Comparison of ENCODE assay signal across 22 cellular contexts in the genomic region with DNA sequence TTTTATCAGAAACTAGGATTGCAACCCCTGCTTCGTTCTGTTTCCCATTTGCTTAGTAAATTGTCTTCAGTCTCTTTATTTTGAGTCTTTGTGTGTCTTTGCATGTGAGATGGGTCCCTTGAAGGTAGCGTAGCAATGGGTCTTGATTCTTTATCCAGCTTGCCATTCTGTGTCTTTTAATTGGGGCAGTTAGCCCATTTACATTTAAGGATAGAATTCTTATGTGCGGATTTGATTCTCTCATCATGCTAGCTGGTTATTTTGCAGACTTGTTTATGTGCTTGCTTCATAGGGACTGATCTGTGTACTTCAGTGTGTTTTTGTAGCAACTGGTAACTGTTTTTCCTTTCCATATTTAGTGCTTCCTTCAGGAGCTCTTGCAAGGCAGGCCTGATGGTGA.
"Had no signal": no experiment of that assay in that cellular context is flagged by ENCODE, and none has a peak within 500 bp of the region (broad histone marks: within the 10 kb centered on the region; RNA-seq: fewer than 3 reads in every experiment).

No MANE protein-coding gene starts in this region.

- H3K27ac Mint-ChIP-seq: nephron had no signal

- H3K4me3 Mint-ChIP-seq: nephron had no signal

- ATAC-seq: esophagus mucosa, heart left ventricle, left colon, left ventricle myocardium superior, psoas muscle, sciatic nerve had no signal

- DNase-seq: effector memory CD4-positive, alpha-beta T cell; heart left ventricle; hippocampal formation; left colon; left ventricle myocardium superior; mesendoderm; psoas muscle; retina; spleen; stimulated activated CD4-positive, alpha-beta T cell treated with anti-CD3 and anti-CD28 coated beads, Interleukin-15, amount 100 ng/mL, for 24 hours; stimulated activated CD4-positive, alpha-beta T cell treated with anti-CD3 and anti-CD28 coated beads, Interleukin-1b, Interleukin-23, amount 100 ng/mL, for 48 hours; stimulated activated CD4-positive, alpha-beta T cell treated with anti-CD3 and anti-CD28 coated beads, Interleukin-4, amount 100 ng/mL, for 4 hours; stimulated activated naive CD4-positive, alpha-beta T cell; stomach; substantia nigra; transverse colon had no signal

- H3K9me3 ChIP-seq: thoracic aorta, transverse colon had no signal

- H3K27me3 ChIP-seq: heart left ventricle, spleen, stomach, transverse colon had no signal

- H3K36me3 ChIP-seq: heart left ventricle, thoracic aorta, transverse colon had no signal

- H3K4me1 ChIP-seq: parathyroid adenoma had no signal

- H3K4me3 ChIP-seq: heart left ventricle, lung, psoas muscle, spleen, stomach, thoracic aorta, transverse colon had no signal

- H3K27ac ChIP-seq: heart left ventricle, parathyroid adenoma, psoas muscle, spleen, stomach, thoracic aorta, transverse colon had no signal
